In genomic region chr4:126354784-126355183, GRCh38 we compare ENCODE assay signal across 25 cellular contexts.
DNase-seq lines count a peak whose midpoint lies in the region; ATAC-seq and TF ChIP-seq lines count a peak whose summit lies in the region.
"Had no signal": no experiment of that assay in that cellular context is flagged by ENCODE, and none has a peak within 500 bp of the region (broad histone marks: within the 10 kb centered on the region; RNA-seq: fewer than 3 reads in every experiment).

No MANE protein-coding gene starts in this region.

- in situ Hi-C loops in IMR-90 (cut with MboI; ENCODE audit: low sequenced_read_pairs), result no loop called here

- no peak for ATAC-seq in IMR-90 (ENCODE audit: low read depth)
- ATAC-seq in left colon, result no peak
- ATAC-seq in lower lobe of right lung, result no peak
- ATAC-seq: activated naive CD8-positive, alpha-beta T cell treated with anti-CD3 and anti-CD28 coated beads, Interleukin-2, amount 50 U/mL, for 24 hours; left lung; natural killer cell treated with Interleukin-12 subunit alpha and Interleukin-12 subunit beta and Interleukin-15 and Interleukin-18, amount 100 ng/mL, for 72 hours; sciatic nerve had no signal

- H2AFZ ChIP-seq in IMR-90 (replicated peaks; ENCODE audit: low read length, poor library complexity), result peak overlapping the region; percentile 46

- H3K9me1 ChIP-seq in IMR-90 (ENCODE audit: insufficient read depth, low read length), result no peaks in the 10 kb centered on the region

- H3K79me1 ChIP-seq in IMR-90 (ENCODE audit: low read depth in 1 of 2, low read length in 2 of 2), result no peaks in the 10 kb centered on the region

- DNase-seq in Calu3 (peak; percentile 1), IMR-90 (no peak), NCI-H69 (lab: John Stamatoyannopoulos, UW) (peak; percentile 49), fibroblast of mammary gland (ENCODE audit: low read depth) (peak; percentile 12), left colon (no peak), HEK293T (ENCODE audit: extremely low spot score) (no peak), esophagus squamous epithelium (lab: John Stamatoyannopoulos, UW) (no peak), lower lobe of right lung (no peak)
- DNase-seq: activated CD4-positive, alpha-beta T cell treated with anti-CD3 and anti-CD28 coated beads, Interleukin-2, amount 50 U/mL, for 48 hours; activated CD4-positive, CD25-positive, alpha-beta regulatory T cell; activated effector memory CD4-positive, alpha-beta T cell treated with anti-CD3 and anti-CD28 coated beads, Interleukin-2, amount 50 U/mL, for 16 hours; activated naive CD8-positive, alpha-beta T cell treated with anti-CD3 and anti-CD28 coated beads, Interleukin-2, amount 50 U/mL, for 24 hours; endodermal cell; H7; left lung; NCI-H1436 treated with DMSO at 0.1 percent for 48 hours; NCI-H524; stimulated activated CD4-positive, alpha-beta T cell treated with anti-CD3 and anti-CD28 coated beads, Interleukin-15, amount 100 ng/mL, for 24 hours; T1000 had no signal

- no peak overlapping the region for H3K23ac ChIP-seq in IMR-90 (ENCODE audit: low read depth, low read length)

- TF ChIP-seq POLR2A in IMR-90 (IDR thresholded peaks at IDR 0.05; ENCODE audit: low read depth, low read length) (no peak), esophagus squamous epithelium (IDR thresholded peaks at IDR 0.05) (no peak)

- no CpG with 5 or more reads among the region's 3 CpGs for WGBS in IMR-90 (ENCODE audit: extremely low coverage in 2 of 2, insufficient read length in 1 of 2), 2 experiments
- WGBS in esophagus squamous epithelium, 2 donors, result 50 to 52% methylated on average over 3 of the region's 3 CpGs

- H3K18ac ChIP-seq in IMR-90 (ENCODE audit: low read depth, low read length), result no peak overlapping the region

- H3K36me3 Mint-ChIP-seq in Calu3 (ENCODE audit: insufficient read depth, unreplicated experiment), result no peaks in the 10 kb centered on the region
- H3K36me3 Mint-ChIP-seq: brain; natural killer cell treated with Interleukin-12 subunit alpha and Interleukin-12 subunit beta and Interleukin-15 and Interleukin-18, amount 100 ng/mL, for 72 hours; type B pancreatic cell had no signal

- POLR2A ChIA-PET in IMR-90 (lab: Charles Lee; ENCODE audit: unreplicated experiment), result no interaction called here
- POLR2A ChIA-PET in HEK293T (lab: Yijun Ruan, JAX), result no interaction called here

- BruUV-seq in Calu3 (replicated peaks; lab: Mats Ljungman, UMichigan) (no TSS peak), IMR-90 (replicated peaks; lab: Mats Ljungman, UMichigan) (no TSS peak)

- no peak overlapping the region for H2AK9ac ChIP-seq in IMR-90 (replicated peaks; ENCODE audit: low read depth, low read length, poor library complexity)

- no peak overlapping the region for H3K27ac ChIP-seq in IMR-90 (ENCODE audit: insufficient read depth, low read length)
- H3K27ac ChIP-seq in esophagus squamous epithelium, result no peak overlapping the region
- H3K27ac ChIP-seq in lower lobe of right lung, result no peak overlapping the region
- H3K27ac ChIP-seq: BLaER1 treated with 17β-estradiol and CSF1 and Interleukin-3, amounts not matched to agents 10 nM and 100 nM; coronary artery; left lung had no signal

- CTCF ChIA-PET in Calu3 (lab: Charles Lee), result no interaction called here
- CTCF ChIA-PET in IMR-90 (lab: Yijun Ruan, JAX), result no interaction called here
- CTCF ChIA-PET in HEK293T (lab: Yijun Ruan, JAX), result no interaction called here

- H3K4me1 ChIP-seq in IMR-90 (ENCODE audit: control insufficient read depth, insufficient read depth, low read length) (no peaks in the 10 kb centered on the region), esophagus squamous epithelium (no peaks in the 10 kb centered on the region), lower lobe of right lung (no peaks in the 10 kb centered on the region)
- H3K4me1 ChIP-seq: BLaER1 treated with 17β-estradiol and CSF1 and Interleukin-3, amounts not matched to agents 10 nM and 100 nM; left lung had no signal

- H4K5ac ChIP-seq in IMR-90 (ENCODE audit: low read depth, low read length), result no peak overlapping the region

- H3K4ac ChIP-seq in IMR-90 (ENCODE audit: low read depth, low read length), result no peak overlapping the region; the same call in 1 of the 2 replicates

- H3K4me2 ChIP-seq in IMR-90 (ENCODE audit: low read depth, low read length), result no peak overlapping the region
- H3K4me2 ChIP-seq: BLaER1 treated with 17β-estradiol and CSF1 and Interleukin-3, amounts not matched to agents 10 nM and 100 nM had no signal

- H2BK120ac ChIP-seq in IMR-90 (ENCODE audit: low read depth, low read length), result no peak overlapping the region

- H2BK20ac ChIP-seq in IMR-90 (ENCODE audit: low read depth, low read length), result no peak overlapping the region

- no peaks in the 10 kb centered on the region for H3K9me3 Mint-ChIP-seq in Calu3 (ENCODE audit: low read depth, unreplicated experiment)
- H3K9me3 Mint-ChIP-seq: brain, endodermal cell had no signal

- H3K14ac ChIP-seq in IMR-90 (replicated peaks; ENCODE audit: low read depth, low read length), result no peak overlapping the region

- TF ChIP-seq RAD21 in IMR-90 (IDR thresholded peaks at IDR 0.05; ENCODE audit: low read length), result no peak

- H3K27ac Mint-ChIP-seq in Calu3 (ENCODE audit: unreplicated experiment), result peak overlapping the region; percentile 71
- H3K27ac Mint-ChIP-seq: activated naive CD8-positive, alpha-beta T cell treated with anti-CD3 and anti-CD28 coated beads, Interleukin-2, amount 50 U/mL, for 24 hours; brain; endodermal cell; natural killer cell treated with Interleukin-12 subunit alpha and Interleukin-12 subunit beta and Interleukin-15 and Interleukin-18, amount 100 ng/mL, for 72 hours; type B pancreatic cell had no signal

- no peak overlapping the region for H4K8ac ChIP-seq in IMR-90 (ENCODE audit: low read depth in 2 of 2, low read length in 2 of 2)

- H3K9me3 ChIP-seq in IMR-90 (ENCODE audit: control insufficient read depth, insufficient read depth, low read length) (no peaks in the 10 kb centered on the region), esophagus squamous epithelium (no peaks in the 10 kb centered on the region), lower lobe of right lung (no peaks in the 10 kb centered on the region)
- H3K9me3 ChIP-seq: BLaER1 treated with 17β-estradiol and CSF1 and Interleukin-3, amounts not matched to agents 10 nM and 100 nM; left lung had no signal

- H4K20me1 ChIP-seq in IMR-90 (ENCODE audit: insufficient read depth, low read length), result no peaks in the 10 kb centered on the region
- H4K20me1 ChIP-seq: BLaER1 treated with 17β-estradiol and CSF1 and Interleukin-3, amounts not matched to agents 10 nM and 100 nM had no signal

- no peaks in the 10 kb centered on the region for H3K27me3 Mint-ChIP-seq in Calu3 (ENCODE audit: unreplicated experiment)
- H3K27me3 Mint-ChIP-seq: activated naive CD8-positive, alpha-beta T cell treated with anti-CD3 and anti-CD28 coated beads, Interleukin-2, amount 50 U/mL, for 24 hours; brain; natural killer cell treated with Interleukin-12 subunit alpha and Interleukin-12 subunit beta and Interleukin-15 and Interleukin-18, amount 100 ng/mL, for 72 hours; type B pancreatic cell had no signal

- H3K4me3 ChIP-seq in IMR-90 (ENCODE audit: insufficient read depth, low read depth, low read length), result no peak overlapping the region
- H3K4me3 ChIP-seq in fibroblast of mammary gland (ENCODE audit: control insufficient read depth, low read depth, low read length), result no peak overlapping the region
- H3K4me3 ChIP-seq in esophagus squamous epithelium, result no peak overlapping the region
- H3K4me3 ChIP-seq in lower lobe of right lung, result no peak overlapping the region
- H3K4me3 ChIP-seq: BLaER1 treated with 17β-estradiol and CSF1 and Interleukin-3, amounts not matched to agents 10 nM and 100 nM; coronary artery; left lung had no signal

- TF ChIP-seq CTCF in Calu3 (IDR thresholded peaks at IDR 0.05; ENCODE audit: unreplicated experiment), result no peak
- TF ChIP-seq CTCF in IMR-90 (conservative IDR thresholded peaks at IDR 0.05; ENCODE audit: low read depth, low read length), result no peak
- no peak for TF ChIP-seq CTCF in fibroblast of mammary gland (conservative IDR thresholded peaks at IDR 0.05; ENCODE audit: control insufficient read depth, insufficient read depth, low read depth, low read length)
- TF ChIP-seq CTCF in esophagus squamous epithelium (IDR thresholded peaks at IDR 0.05), result no peak
- no peak for TF ChIP-seq CTCF in lower lobe of right lung (IDR thresholded peaks at IDR 0.05)

- no peak overlapping the region for H3K9ac ChIP-seq in IMR-90 (ENCODE audit: low read depth, low read length)
- H3K9ac ChIP-seq: BLaER1 treated with 17β-estradiol and CSF1 and Interleukin-3, amounts not matched to agents 10 nM and 100 nM had no signal

- no peaks in the 10 kb centered on the region for H3K4me1 Mint-ChIP-seq in Calu3 (ENCODE audit: low read depth, unreplicated experiment)
- H3K4me1 Mint-ChIP-seq: activated naive CD8-positive, alpha-beta T cell treated with anti-CD3 and anti-CD28 coated beads, Interleukin-2, amount 50 U/mL, for 24 hours; brain had no signal

- H2BK5ac ChIP-seq in IMR-90 (ENCODE audit: low read depth, low read length, poor library complexity, severe bottlenecking), result no peak overlapping the region

- H3K36me3 ChIP-seq in IMR-90 (ENCODE audit: control insufficient read depth, insufficient read depth, low read length), result no peaks in the 10 kb centered on the region
- no peaks in the 10 kb centered on the region for H3K36me3 ChIP-seq in esophagus squamous epithelium
- no peaks in the 10 kb centered on the region for H3K36me3 ChIP-seq in lower lobe of right lung
- H3K36me3 ChIP-seq: BLaER1 treated with 17β-estradiol and CSF1 and Interleukin-3, amounts not matched to agents 10 nM and 100 nM; left lung had no signal

- H2BK15ac ChIP-seq in IMR-90 (ENCODE audit: low read depth, low read length), result no peak overlapping the region

- H3K4me3 Mint-ChIP-seq in Calu3 (ENCODE audit: low read depth, unreplicated experiment), result no peak overlapping the region
- H3K4me3 Mint-ChIP-seq: activated naive CD8-positive, alpha-beta T cell treated with anti-CD3 and anti-CD28 coated beads, Interleukin-2, amount 50 U/mL, for 24 hours; brain; endodermal cell; natural killer cell treated with Interleukin-12 subunit alpha and Interleukin-12 subunit beta and Interleukin-15 and Interleukin-18, amount 100 ng/mL, for 72 hours; type B pancreatic cell had no signal

- no peak overlapping the region for H2AK5ac ChIP-seq in IMR-90 (ENCODE audit: low read depth, low read length)

- H3K56ac ChIP-seq in IMR-90 (ENCODE audit: extremely low read depth, insufficient read depth, low read length), result no peak overlapping the region

- H3K27me3 ChIP-seq in IMR-90 (ENCODE audit: control insufficient read depth, insufficient read depth, low read length), result no peaks in the 10 kb centered on the region
- no peaks in the 10 kb centered on the region for H3K27me3 ChIP-seq in esophagus squamous epithelium
- no peaks in the 10 kb centered on the region for H3K27me3 ChIP-seq in lower lobe of right lung (ENCODE audit: low read depth)
- H3K27me3 ChIP-seq: BLaER1 treated with 17β-estradiol and CSF1 and Interleukin-3, amounts not matched to agents 10 nM and 100 nM; left lung had no signal

- intact Hi-C loops in Calu3 (cut with micrococcal nuclease; ENCODE audit: unreplicated experiment), result no loop called here
- intact Hi-C loops in IMR-90 (cut with micrococcal nuclease), result no loop called here
- intact Hi-C loops in left colon (cut with DNase I, micrococcal nuclease), result no loop called here
- intact Hi-C loops in esophagus squamous epithelium (cut with DNase I), result no loop called here
- intact Hi-C loops in lower lobe of right lung (cut with DNase I), result no loop called here

- dilution Hi-C loops in IMR-90 (cut with HindIII; ENCODE audit: low sequenced_read_pairs, unreplicated experiment), result no loop called here

- no peak overlapping the region for H4K91ac ChIP-seq in IMR-90 (ENCODE audit: insufficient read depth, low read depth, low read length)

Comparison
In these comparisons a context has a peak if more than half of its experiments do, and no peak if none do; other contexts are left out.
1. DNase-seq: peak in Calu3 (single experiment), NCI-H69 (single experiment) and fibroblast of mammary gland (single experiment); none in IMR-90 (single experiment), left colon (0 of 2), HEK293T (single experiment), esophagus squamous epithelium (single experiment) and lower lobe of right lung (single experiment).